8 cellular contexts compared by ENCODE assay signal in genomic region chr5:173327084-173327947, GRCh38. TPM values are rescaled to one million over a fixed set of nuclear protein-coding genes. Genes with fewer than 3 reads are reported as not detected.
A peak's percentile ranks its signal among the peaks of the same experiment; 100 is the strongest.
DNase-seq lines count a peak whose midpoint lies in the region; ATAC-seq and TF ChIP-seq lines count a peak whose summit lies in the region.

No MANE protein-coding gene starts in this region.

- H3K27me3 ChIP-seq in HL-60 (ENCODE audit: insufficient read depth, poor library complexity, severe bottlenecking) (peaks cover 50% of the 10 kb centered on the region), right lobe of liver (peaks cover 0 to 17% of the 10 kb centered on the region in 2 donors)

- DNase-seq in AG10803 (ENCODE audit: low read depth) (peak; percentile 68), HL-60 (ENCODE audit: low read depth in 1 of 2, low spot score in 1 of 2) (no peak), astrocyte of the hippocampus (ENCODE audit: low read depth, low spot score) (peak; percentile 64), right lobe of liver (no peak)

- peaks cover 0 to 20% (median 3%) of the 10 kb centered on the region in 4 donors for H3K4me1 ChIP-seq in right lobe of liver

- TF ChIP-seq POLR2A in right lobe of liver (IDR thresholded peaks at IDR 0.05) = no peak

- WGBS in right lobe of liver (ENCODE audit: insufficient coverage, low coverage, low lambda C conversion rate, missing lambda C conversion rate) = 0% methylated on average over 6 of the region's 76 CpGs

- no peaks in the 10 kb centered on the region for H3K9me3 ChIP-seq in right lobe of liver

- H3K36me3 ChIP-seq in right lobe of liver = no peaks in the 10 kb centered on the region

- intact Hi-C loops in right lobe of liver (cut with DNase I) = no loop called here

- H3K4me3 ChIP-seq in AG10803 (ENCODE audit: low read length) = peak overlapping the region; percentile 98
- H3K4me3 ChIP-seq in HL-60 (replicated peaks; ENCODE audit: insufficient read depth, low read length) = 0 out of 2 replicates have a peak overlapping the region, but pooled peaks have one; percentile 6
- peak overlapping the region; percentile 2 to 35 (median 19) for H3K4me3 ChIP-seq in right lobe of liver

- TF ChIP-seq CTCF in AG10803 (conservative IDR thresholded peaks at IDR 0.05; ENCODE audit: low read length) (no peak), HL-60 (IDR thresholded peaks at IDR 0.05; ENCODE audit: insufficient read depth, low read length) (no peak), right lobe of liver (IDR thresholded peaks at IDR 0.05) (no peak)

- H3K27ac ChIP-seq in HL-60 (replicated peaks) (no peak overlapping the region), right lobe of liver (no peak overlapping the region)

- ATAC-seq in right lobe of liver (no peak), HG02852 (IDR thresholded peaks at IDR 0.05; ENCODE audit: unreplicated experiment) (no peak), GM19328 (IDR thresholded peaks at IDR 0.05; ENCODE audit: unreplicated experiment) (no peak), GM21526 (IDR thresholded peaks at IDR 0.05; ENCODE audit: low FRiP score, unreplicated experiment) (no peak), HG02981 (IDR thresholded peaks at IDR 0.05; ENCODE audit: unreplicated experiment) (no peak)

RNA-seq across cellular contexts. Expression of gene STC2, which starts 0.9 kb away (rescaled TPM):
- 10 to 100 TPM in 1 of 6 experiments, 1 to 10 TPM in 2, under 1 TPM in 1, not detected in 2; 0.20 to 18.8 (median 3.4) TPM for total RNA-seq in right lobe of liver

Comparison
In these comparisons a context has a peak if more than half of its experiments do, and no peak if none do; other contexts are left out.
1. DNase-seq: peak in AG10803 (single experiment) and astrocyte of the hippocampus (single experiment); none in HL-60 (0 of 2) and right lobe of liver (0 of 3).
2. H3K4me3 ChIP-seq: peak in every context shown above with its lines; median percentile 98 in AG10803; 19 in right lobe of liver; 6 in HL-60.